In genomic region chr7:2256306-2257045, GRCh38 we compare ENCODE assay signal across 18 cellular contexts. TPM values are rescaled to one million over a fixed set of nuclear protein-coding genes. Genes with fewer than 3 reads are reported as not detected.
DNase-seq lines count a peak whose midpoint lies in the region; ATAC-seq, FAIRE-seq and TF ChIP-seq lines count a peak whose summit lies in the region.
"Had no signal": no experiment of that assay in that cellular context is flagged by ENCODE, and none has a peak within 500 bp of the region (broad histone marks: within the 10 kb centered on the region; RNA-seq: fewer than 3 reads in every experiment).

No MANE protein-coding gene starts in this region.

- H3K36me3 ChIP-seq in H7 (replicated peaks; ENCODE audit: control insufficient read depth, insufficient read depth, low read length) (peaks cover 2% of the 10 kb centered on the region), H1 (ENCODE audit: control insufficient read depth in 2 of 4, insufficient read depth in 4 of 4, low read length in 3 of 4) (peaks cover 0 to 14% (median 2%) of the 10 kb centered on the region in 4 experiments; a peak in 4 of 8 replicates), testis (ENCODE audit: low read depth, missing control alignments) (no peaks in the 10 kb centered on the region)

- FAIRE-seq in H1 (lab: Jason Lieb, UNC), result no peak

- no peak overlapping the region for H3K4ac ChIP-seq in H1 (replicated peaks; ENCODE audit: insufficient read length, low read depth, low read length)

- no peak overlapping the region for H2BK5ac ChIP-seq in H1 (ENCODE audit: low read depth, low read length)

- no peak overlapping the region for H3K4me2 ChIP-seq in H1 (ENCODE audit: insufficient read depth in 1 of 2, low read depth in 2 of 2, low read length in 2 of 2)

- TF ChIP-seq CTCF in H1 (IDR thresholded peaks at IDR 0.05; ENCODE audit: control extremely low read depth in 1 of 3, insufficient read depth in 1 of 3, low read depth in 1 of 3, low read length in 3 of 3) (no peak), testis (IDR thresholded peaks at IDR 0.05) (no peak)

- no peak overlapping the region for H3K18ac ChIP-seq in H1 (ENCODE audit: extremely low read depth, low read length)

- no peak overlapping the region for H2BK120ac ChIP-seq in H1 (replicated peaks; ENCODE audit: low read depth, low read length)

- no peak overlapping the region for H2BK15ac ChIP-seq in H1 (ENCODE audit: low read length)

- H3K27ac ChIP-seq in H1 (ENCODE audit: low read depth, low read length) (no peak overlapping the region), testis (no peak overlapping the region)
- H3K27ac ChIP-seq: HL-60, SK-N-MC had no signal

- intact Hi-C loops in testis (cut with DNase I; ENCODE audit: low total_unique reads), result loop anchor here (10.0 kb wide), 1 partner anchor 88 kb away; no protein-coding TSS in a partner anchor

- H3K4me3 ChIP-seq in H7 (ENCODE audit: insufficient read depth, low read depth, low read length), result no peak overlapping the region
- H3K4me3 ChIP-seq in H1 (ENCODE audit: extremely low read depth in 1 of 4, insufficient read depth in 2 of 4, low read depth in 3 of 4, low read length in 4 of 4), result no peak overlapping the region
- H3K4me3 ChIP-seq in testis, result peak overlapping the region in 1 of 2 donors; percentile 35
- H3K4me3 ChIP-seq: SK-N-MC had no signal

- CTCF ChIA-PET in H1 (lab: Charles Lee; ENCODE audit: partially characterized antibody), result interaction anchor here (1.2 to 2.1 kb wide), 6 partner anchors 8 to 114 kb away, joined by 3 to 9 read pairs (median 4); partner anchors contain the start of gene MAD1L1

- H2AK5ac ChIP-seq in H1 (ENCODE audit: low read depth, low read length), result no peak overlapping the region

- no peak overlapping the region for H3K14ac ChIP-seq in H1 (ENCODE audit: insufficient read length)

- H4K5ac ChIP-seq in H1 (ENCODE audit: insufficient read length, low read depth, low read length), result no peak overlapping the region

- no peak for TF ChIP-seq EP300 in H1 (IDR thresholded peaks at IDR 0.05; ENCODE audit: borderline replicate concordance in 1 of 2, low read depth in 2 of 2, low read length in 2 of 2)

- H3K56ac ChIP-seq in H1 (replicated peaks; ENCODE audit: insufficient read length, low read depth, low read length), result no peak overlapping the region

- DNase-seq in H7, result peak; percentile 60
- peak; percentile 19 for DNase-seq in M059J (ENCODE audit: low read depth)
- DNase-seq in H1 (ENCODE audit: low read depth in 1 of 2, low spot score in 2 of 2), result no peak
- peak; percentile 46 for DNase-seq in testis
- DNase-seq in stimulated activated naive CD8-positive, alpha-beta T cell treated with anti-CD3 and anti-CD28 coated beads, Interleukin-15, Interleukin-2, amounts not matched to agents 100 U/mL and 50 U/mL, for 24 hours, result no peak
- no peak for DNase-seq in NCI-H345 treated with DMSO at 0.1 percent for 48 hours (lab: John Stamatoyannopoulos, UW; ENCODE audit: unreplicated experiment)
- no peak for DNase-seq in effector CD4-positive, alpha-beta T cell
- DNase-seq: AML-193, COR-L47, DMS153, HCEC 1CT, KBM-7, NCI-H1436, NCI-H2029, NCI-H510A, NCI-H774 had no signal

- no peak overlapping the region for H2AFZ ChIP-seq in H1 (ENCODE audit: low read length)

- H3K79me1 ChIP-seq in H1 (ENCODE audit: low read depth, low read length), result no peaks in the 10 kb centered on the region

- H2BK12ac ChIP-seq in H1 (ENCODE audit: low read depth, low read length), result no peak overlapping the region

- no peak overlapping the region for H3K23ac ChIP-seq in H1 (ENCODE audit: insufficient read length)

- ATAC-seq in stimulated activated naive CD8-positive, alpha-beta T cell treated with anti-CD3 and anti-CD28 coated beads, Interleukin-15, Interleukin-2, amounts not matched to agents 100 U/mL and 50 U/mL, for 24 hours, result no peak

- no peak overlapping the region for H2BK20ac ChIP-seq in H1 (ENCODE audit: low read length)

- TF ChIP-seq RAD21 in H1 (IDR thresholded peaks at IDR 0.05 in 1 of 2, conservative IDR thresholded peaks at IDR 0.05 in 1 of 2; ENCODE audit: low read depth in 2 of 2, low read length in 2 of 2), result no peak

- TF ChIP-seq POLR2A in H1 (IDR thresholded peaks at IDR 0.05; ENCODE audit: control extremely low read depth in 1 of 2, low read depth in 2 of 2, low read length in 2 of 2) (no peak), testis (IDR thresholded peaks at IDR 0.05) (no peak)

- POLR2A ChIA-PET in H1 (lab: Charles Lee; ENCODE audit: partially characterized antibody), result interaction anchor here (1.0 to 2.2 kb wide), 5 partner anchors 8 to 53 kb away, joined by 3 to 13 read pairs (median 4); partner anchors contain the start of genes MRM2 and NUDT1

- no peak overlapping the region for H3K9ac ChIP-seq in H1 (replicated peaks in 1 of 4; ENCODE audit: extremely low read depth in 1 of 4, low read depth in 3 of 4, low read length in 3 of 4)

- WGBS in H1 (ENCODE audit: extremely low coverage in 1 of 2, insufficient coverage in 1 of 2, insufficient read length in 1 of 2, insufficient replicate concordance in 2 of 2, low coverage in 1 of 2, low lambda C conversion rate in 2 of 2, missing lambda C conversion rate in 1 of 2), 2 experiments, result 93% methylated on average over 33 of the region's 44 CpGs; no CpG with 5 or more reads in 1 of the 2 experiments
- WGBS in testis, 2 donors, result 72 to 83% methylated on average over 29 to 44 of the region's 44 CpGs

- H4K91ac ChIP-seq in H1 (replicated peaks; ENCODE audit: insufficient read length, low read length), result no peak overlapping the region

- H3K27me3 ChIP-seq in H7 (ENCODE audit: control insufficient read depth, insufficient read depth, low read length) (no peaks in the 10 kb centered on the region), H1 (replicated peaks in 1 of 4; ENCODE audit: control insufficient read depth in 3 of 4, extremely low read depth in 1 of 4, insufficient read depth in 3 of 4, low read length in 3 of 4) (no peaks in the 10 kb centered on the region), testis (no peaks in the 10 kb centered on the region)

- H4K20me1 ChIP-seq in H1 (replicated peaks in 1 of 2; ENCODE audit: control insufficient read depth in 1 of 2, insufficient read depth in 2 of 2, low read length in 2 of 2), result peaks cover 0 to 9% of the 10 kb centered on the region in 2 experiments

- H3K9me3 ChIP-seq in H1 (ENCODE audit: insufficient read depth in 2 of 2, low read depth in 1 of 2, low read length in 1 of 2) (no peaks in the 10 kb centered on the region), testis (no peaks in the 10 kb centered on the region)

- H3K79me2 ChIP-seq in H1 (ENCODE audit: control insufficient read depth in 1 of 2, insufficient read depth in 2 of 2, low read length in 2 of 2), result no peaks in the 10 kb centered on the region

- H4K8ac ChIP-seq in H1 (ENCODE audit: extremely low read depth, insufficient read depth, low read length), result peak overlapping the region; percentile 68; the same call in 1 of the 2 replicates

- no peaks in the 10 kb centered on the region for H3K23me2 ChIP-seq in H1 (ENCODE audit: low read depth, low read length)

- no peaks in the 10 kb centered on the region for H3K4me1 ChIP-seq in H1 (replicated peaks in 1 of 4; ENCODE audit: control insufficient read depth in 3 of 4, insufficient read depth in 4 of 4, low read length in 3 of 4)
- no peaks in the 10 kb centered on the region for H3K4me1 ChIP-seq in testis

RNA-seq across cellular contexts. Expression of gene NUDT1, which starts 14.4 kb away (rescaled TPM):
- total RNA-seq in H7 (2014; rRNA removed; shearing (Covaris generic)), result 101 and 117 TPM in 2 replicates
- total RNA-seq in M059J (2014; rRNA removed; shearing (Covaris generic)), result 47.0 and 61.2 TPM in 2 replicates
- total RNA-seq in H1 (2021; fragmentation: NEBNext Ultra II Directional; extraction: Animal tissue kit (Norgen Biotek cat#: 25700)), result 76.1 and 85.2 TPM in 2 replicates
- polyA plus RNA-seq in H1 (2011; rRNA removed), result 89.5 and 101 TPM in 2 replicates
- polyA plus RNA-seq in H1 (2011; cell fraction: cytosol; rRNA removed), result 97.8 TPM
- polyA plus RNA-seq in H1 (2011; cell fraction: nucleus; rRNA removed), result 69.8 TPM
- 103 to 158 TPM (median 150 TPM) in 4 replicates for polyA plus RNA-seq in H1 (2012, experiment 1 of 2)
- polyA plus RNA-seq in H1 (2012, experiment 2 of 2), result 122 TPM
- 52.9 TPM for polyA plus RNA-seq in H1 (2013, experiment 1 of 2)
- 59.3 TPM for polyA plus RNA-seq in H1 (2013, experiment 2 of 2)
- 29.5 and 36.6 TPM in 2 replicates for polyA minus RNA-seq in H1 (2011; rRNA and poly(A)+ RNA removed)
- polyA minus RNA-seq in H1 (2011; cell fraction: cytosol; rRNA and poly(A)+ RNA removed), result 29.8 TPM
- 20.8 TPM for polyA minus RNA-seq in H1 (2011; cell fraction: nucleus; rRNA and poly(A)+ RNA removed)
- total RNA-seq in testis, result 10 to 100 TPM; 27.5 to 39.4 TPM
- 68.0 TPM for polyA plus RNA-seq in testis (ENCODE audit: insufficient read depth, low read depth, low replicate concordance)

RNA-seq across cellular contexts. Expression of gene MRM2, which starts 14.5 kb away (rescaled TPM):
- total RNA-seq in H7 (2014; rRNA removed; shearing (Covaris generic)), result 25.8 and 32.6 TPM in 2 replicates
- total RNA-seq in M059J (2014; rRNA removed; shearing (Covaris generic)), result 34.7 and 48.0 TPM in 2 replicates
- 38.6 and 38.7 TPM in 2 replicates for total RNA-seq in H1 (2021; fragmentation: NEBNext Ultra II Directional; extraction: Animal tissue kit (Norgen Biotek cat#: 25700))
- polyA plus RNA-seq in H1 (2011; rRNA removed) (17.2 and 19.0 TPM in 2 replicates), testis (ENCODE audit: insufficient read depth, low read depth, low replicate concordance) (31.2 TPM)
- 26.2 TPM for polyA plus RNA-seq in H1 (2011; cell fraction: cytosol; rRNA removed)
- polyA plus RNA-seq in H1 (2011; cell fraction: nucleus; rRNA removed), result 20.0 TPM
- polyA plus RNA-seq in H1 (2012, experiment 1 of 2), result 36.9 to 43.2 TPM (median 37.8 TPM) in 4 replicates
- 19.2 TPM for polyA plus RNA-seq in H1 (2012, experiment 2 of 2)
- polyA plus RNA-seq in H1 (2013, experiment 1 of 2), result 28.5 TPM
- polyA plus RNA-seq in H1 (2013, experiment 2 of 2), result 29.2 TPM
- polyA minus RNA-seq in H1 (2011; rRNA and poly(A)+ RNA removed), result 26.9 and 29.8 TPM in 2 replicates
- polyA minus RNA-seq in H1 (2011; cell fraction: cytosol; rRNA and poly(A)+ RNA removed), result 13.9 TPM
- 13.0 TPM for polyA minus RNA-seq in H1 (2011; cell fraction: nucleus; rRNA and poly(A)+ RNA removed)
- total RNA-seq in testis, result 10 to 100 TPM; 18.1 to 20.5 TPM

RNA-seq across cellular contexts. Expression of gene MAD1L1, which starts 23.7 kb away (rescaled TPM):
- 44.7 and 63.0 TPM in 2 replicates for total RNA-seq in H7 (2014; rRNA removed; shearing (Covaris generic))
- 41.0 and 61.5 TPM in 2 replicates for total RNA-seq in M059J (2014; rRNA removed; shearing (Covaris generic))
- 38.8 and 40.4 TPM in 2 replicates for total RNA-seq in H1 (2021; fragmentation: NEBNext Ultra II Directional; extraction: Animal tissue kit (Norgen Biotek cat#: 25700))
- polyA plus RNA-seq in H1 (2011; rRNA removed) (44.6 and 61.5 TPM in 2 replicates), testis (ENCODE audit: insufficient read depth, low read depth, low replicate concordance) (63.1 TPM)
- polyA plus RNA-seq in H1 (2011; cell fraction: cytosol; rRNA removed), result 39.0 TPM
- 51.0 TPM for polyA plus RNA-seq in H1 (2011; cell fraction: nucleus; rRNA removed)
- polyA plus RNA-seq in H1 (2012, experiment 1 of 2), result 21.3 to 37.3 TPM (median 33.3 TPM) in 4 replicates
- 26.7 TPM for polyA plus RNA-seq in H1 (2012, experiment 2 of 2)
- 17.3 TPM for polyA plus RNA-seq in H1 (2013, experiment 1 of 2)
- polyA plus RNA-seq in H1 (2013, experiment 2 of 2), result 16.6 TPM
- 21.0 and 24.8 TPM in 2 replicates for polyA minus RNA-seq in H1 (2011; rRNA and poly(A)+ RNA removed)
- polyA minus RNA-seq in H1 (2011; cell fraction: cytosol; rRNA and poly(A)+ RNA removed), result 34.5 TPM
- 27.3 TPM for polyA minus RNA-seq in H1 (2011; cell fraction: nucleus; rRNA and poly(A)+ RNA removed)
- 100 to 1,000 TPM in 1 of 2 donors, 10 to 100 TPM in 1; 94.6 to 149 TPM for total RNA-seq in testis

RNA-seq across cellular contexts. Expression of gene SNX8, which starts 57.8 kb away (rescaled TPM):
- 23.2 and 28.2 TPM in 2 replicates for total RNA-seq in H7 (2014; rRNA removed; shearing (Covaris generic))
- 9.6 and 10.0 TPM in 2 replicates for total RNA-seq in M059J (2014; rRNA removed; shearing (Covaris generic))
- total RNA-seq in H1 (2021; fragmentation: NEBNext Ultra II Directional; extraction: Animal tissue kit (Norgen Biotek cat#: 25700)), result 46.2 and 49.5 TPM in 2 replicates
- polyA plus RNA-seq in H1 (2011; rRNA removed) (69.2 and 70.8 TPM in 2 replicates), testis (ENCODE audit: insufficient read depth, low read depth, low replicate concordance) (90.8 TPM)
- polyA plus RNA-seq in H1 (2011; cell fraction: cytosol; rRNA removed), result 43.8 TPM
- 87.4 TPM for polyA plus RNA-seq in H1 (2011; cell fraction: nucleus; rRNA removed)
- polyA plus RNA-seq in H1 (2012, experiment 1 of 2), result 24.9 to 55.7 TPM (median 48.9 TPM) in 4 replicates
- 15.1 TPM for polyA plus RNA-seq in H1 (2012, experiment 2 of 2)
- 13.0 TPM for polyA plus RNA-seq in H1 (2013, experiment 1 of 2)
- 12.5 TPM for polyA plus RNA-seq in H1 (2013, experiment 2 of 2)
- polyA minus RNA-seq in H1 (2011; rRNA and poly(A)+ RNA removed), result 76.9 and 104 TPM in 2 replicates
- 27.6 TPM for polyA minus RNA-seq in H1 (2011; cell fraction: cytosol; rRNA and poly(A)+ RNA removed)
- polyA minus RNA-seq in H1 (2011; cell fraction: nucleus; rRNA and poly(A)+ RNA removed), result 30.4 TPM
- total RNA-seq in testis, result 10 to 100 TPM; 50.9 to 66.8 TPM

Comparison
In these comparisons a context has a peak if more than half of its experiments do, and no peak if none do; other contexts are left out.
1. DNase-seq: peak in H7 (single experiment), M059J (single experiment) and testis (single experiment); none in H1 (0 of 2), stimulated activated naive CD8-positive, alpha-beta T cell treated with anti-CD3 and anti-CD28 coated beads, Interleukin-15, Interleukin-2, amounts not matched to agents 100 U/mL and 50 U/mL, for 24 hours (single experiment), NCI-H345 treated with DMSO at 0.1 percent for 48 hours (single experiment) and effector CD4-positive, alpha-beta T cell (single experiment).